4 cellular contexts compared by ENCODE assay signal in the genomic region with DNA sequence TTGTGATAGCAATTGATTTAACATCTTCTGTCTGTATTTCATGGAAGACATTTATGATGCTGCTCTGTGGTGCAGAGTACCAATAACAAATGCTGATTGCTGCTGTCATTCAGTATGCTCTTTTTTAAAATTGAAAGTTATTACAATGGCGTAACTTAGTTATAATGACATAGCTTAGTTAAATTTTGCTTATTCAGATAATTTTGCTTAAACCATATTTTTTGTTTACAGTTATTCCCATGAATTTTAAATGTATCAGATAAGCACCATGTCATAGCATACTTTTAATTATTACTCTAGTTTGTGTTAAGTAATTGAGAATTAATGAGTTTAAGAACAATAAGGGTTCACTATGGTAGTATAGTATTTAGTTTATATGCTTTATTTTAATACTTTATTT.
A peak's percentile ranks its signal among the peaks of the same experiment; 100 is the strongest.
TF ChIP-seq lines count a peak whose summit lies in the region.

No MANE protein-coding gene starts in this region.

TF ChIP-seq in A549, 52 proteins besides CTCF, POLR2A, EP300 and RAD21:
- TF ChIP-seq POLR2AphosphoS2 (conservative IDR thresholded peaks at IDR 0.05; ENCODE audit: low read length) (no peak), RARB (CRISPR knock-in tag; IDR thresholded peaks at IDR 0.05) (no peak), SMC3 (IDR thresholded peaks at IDR 0.05) (no peak), CEBPB (IDR thresholded peaks at IDR 0.05) (no peak), MAFK (IDR thresholded peaks at IDR 0.05; ENCODE audit: partially characterized antibody) (peak; percentile 28)
- TF ChIP-seq, protein P1, sequence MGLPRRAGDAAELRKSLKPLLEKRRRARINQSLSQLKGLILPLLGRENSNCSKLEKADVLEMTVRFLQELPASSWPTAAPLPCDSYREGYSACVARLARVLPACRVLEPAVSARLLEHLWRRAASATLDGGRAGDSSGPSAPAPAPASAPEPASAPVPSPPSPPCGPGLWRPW (IDR thresholded peaks at IDR 0.05) = no peak
- TF ChIP-seq, protein P2, sequence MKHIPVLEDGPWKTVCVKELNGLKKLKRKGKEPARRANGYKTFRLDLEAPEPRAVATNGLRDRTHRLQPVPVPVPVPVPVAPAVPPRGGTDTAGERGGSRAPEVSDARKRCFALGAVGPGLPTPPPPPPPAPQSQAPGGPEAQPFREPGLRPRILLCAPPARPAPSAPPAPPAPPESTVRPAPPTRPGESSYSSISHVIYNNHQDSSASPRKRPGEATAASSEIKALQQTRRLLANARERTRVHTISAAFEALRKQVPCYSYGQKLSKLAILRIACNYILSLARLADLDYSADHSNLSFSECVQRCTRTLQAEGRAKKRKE (CRISPR knock-in tag; IDR thresholded peaks at IDR 0.05; ENCODE audit: low read depth) = no peak
- TF ChIP-seq, protein P3, sequence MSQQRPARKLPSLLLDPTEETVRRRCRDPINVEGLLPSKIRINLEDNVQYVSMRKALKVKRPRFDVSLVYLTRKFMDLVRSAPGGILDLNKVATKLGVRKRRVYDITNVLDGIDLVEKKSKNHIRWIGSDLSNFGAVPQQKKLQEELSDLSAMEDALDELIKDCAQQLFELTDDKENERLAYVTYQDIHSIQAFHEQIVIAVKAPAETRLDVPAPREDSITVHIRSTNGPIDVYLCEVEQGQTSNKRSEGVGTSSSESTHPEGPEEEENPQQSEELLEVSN (IDR thresholded peaks at IDR 0.05; ENCODE audit: borderline replicate concordance, low read depth) = no peak
- TF ChIP-seq, protein P4, sequence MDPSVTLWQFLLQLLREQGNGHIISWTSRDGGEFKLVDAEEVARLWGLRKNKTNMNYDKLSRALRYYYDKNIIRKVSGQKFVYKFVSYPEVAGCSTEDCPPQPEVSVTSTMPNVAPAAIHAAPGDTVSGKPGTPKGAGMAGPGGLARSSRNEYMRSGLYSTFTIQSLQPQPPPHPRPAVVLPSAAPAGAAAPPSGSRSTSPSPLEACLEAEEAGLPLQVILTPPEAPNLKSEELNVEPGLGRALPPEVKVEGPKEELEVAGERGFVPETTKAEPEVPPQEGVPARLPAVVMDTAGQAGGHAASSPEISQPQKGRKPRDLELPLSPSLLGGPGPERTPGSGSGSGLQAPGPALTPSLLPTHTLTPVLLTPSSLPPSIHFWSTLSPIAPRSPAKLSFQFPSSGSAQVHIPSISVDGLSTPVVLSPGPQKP (IDR thresholded peaks at IDR 0.05; ENCODE audit: low read depth, low read length) = no peak

TF ChIP-seq in IMR-90, 13 proteins besides CTCF, POLR2A, EP300 and RAD21:
- TF ChIP-seq RFX5 (IDR thresholded peaks at IDR 0.05; ENCODE audit: low read depth, low read length) (no peak), MAFK (IDR thresholded peaks at IDR 0.05; ENCODE audit: low read depth, low read length) (0 out of 2 replicates have a peak, but pooled peaks have one; percentile 16)
- TF ChIP-seq, protein P4 (IDR thresholded peaks at IDR 0.05; ENCODE audit: borderline replicate concordance, low read depth, low read length) = no peak
TF ChIP-seq in IMR-90: peak in this region for 1.

TF ChIP-seq in K562, 482 proteins besides CTCF, POLR2A, EP300 and RAD21:
- no peak for TF ChIP-seq TAF15 (IDR thresholded peaks at IDR 0.05; ENCODE audit: low read depth, low read length)
- no peak for TF ChIP-seq PTRF (tag; IDR thresholded peaks at IDR 0.05)
- peak; percentile 76 for TF ChIP-seq ZNF316 (IDR thresholded peaks at IDR 0.05)
- TF ChIP-seq, protein P5, sequence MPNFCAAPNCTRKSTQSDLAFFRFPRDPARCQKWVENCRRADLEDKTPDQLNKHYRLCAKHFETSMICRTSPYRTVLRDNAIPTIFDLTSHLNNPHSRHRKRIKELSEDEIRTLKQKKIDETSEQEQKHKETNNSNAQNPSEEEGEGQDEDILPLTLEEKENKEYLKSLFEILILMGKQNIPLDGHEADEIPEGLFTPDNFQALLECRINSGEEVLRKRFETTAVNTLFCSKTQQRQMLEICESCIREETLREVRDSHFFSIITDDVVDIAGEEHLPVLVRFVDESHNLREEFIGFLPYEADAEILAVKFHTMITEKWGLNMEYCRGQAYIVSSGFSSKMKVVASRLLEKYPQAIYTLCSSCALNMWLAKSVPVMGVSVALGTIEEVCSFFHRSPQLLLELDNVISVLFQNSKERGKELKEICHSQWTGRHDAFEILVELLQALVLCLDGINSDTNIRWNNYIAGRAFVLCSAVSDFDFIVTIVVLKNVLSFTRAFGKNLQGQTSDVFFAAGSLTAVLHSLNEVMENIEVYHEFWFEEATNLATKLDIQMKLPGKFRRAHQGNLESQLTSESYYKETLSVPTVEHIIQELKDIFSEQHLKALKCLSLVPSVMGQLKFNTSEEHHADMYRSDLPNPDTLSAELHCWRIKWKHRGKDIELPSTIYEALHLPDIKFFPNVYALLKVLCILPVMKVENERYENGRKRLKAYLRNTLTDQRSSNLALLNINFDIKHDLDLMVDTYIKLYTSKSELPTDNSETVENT (CRISPR knock-in tag; IDR thresholded peaks at IDR 0.05) = no peak
- TF ChIP-seq C11orf30 (IDR thresholded peaks at IDR 0.05; ENCODE audit: low read depth) = peak; percentile 62
TF ChIP-seq in K562: peak in this region for 2.

TF ChIP-seq in HEK293T, 16 proteins besides CTCF, POLR2A, EP300 and RAD21:
- TF ChIP-seq HDGF (IDR thresholded peaks at IDR 0.05; ENCODE audit: borderline replicate concordance) (no peak), ELF4 (IDR thresholded peaks at IDR 0.05) (no peak), TARDBP (IDR thresholded peaks at IDR 0.05) (no peak), FOXM1 (IDR thresholded peaks at IDR 0.05; ENCODE audit: borderline replicate concordance) (no peak), SUZ12 (IDR thresholded peaks at IDR 0.05) (no peak), ZNF384 (IDR thresholded peaks at IDR 0.05) (no peak), L3MBTL2 (conservative IDR thresholded peaks at IDR 0.05) (no peak), LEF1 (IDR thresholded peaks at IDR 0.05; ENCODE audit: borderline replicate concordance) (no peak), CTBP1 (IDR thresholded peaks at IDR 0.05; ENCODE audit: borderline replicate concordance) (no peak), FOXK2 (IDR thresholded peaks at IDR 0.05) (no peak), ARNT (IDR thresholded peaks at IDR 0.05) (no peak), BHLHE40 (IDR thresholded peaks at IDR 0.05; ENCODE audit: borderline replicate concordance) (no peak), SP1 (IDR thresholded peaks at IDR 0.05) (no peak)
- TF ChIP-seq, protein P6, sequence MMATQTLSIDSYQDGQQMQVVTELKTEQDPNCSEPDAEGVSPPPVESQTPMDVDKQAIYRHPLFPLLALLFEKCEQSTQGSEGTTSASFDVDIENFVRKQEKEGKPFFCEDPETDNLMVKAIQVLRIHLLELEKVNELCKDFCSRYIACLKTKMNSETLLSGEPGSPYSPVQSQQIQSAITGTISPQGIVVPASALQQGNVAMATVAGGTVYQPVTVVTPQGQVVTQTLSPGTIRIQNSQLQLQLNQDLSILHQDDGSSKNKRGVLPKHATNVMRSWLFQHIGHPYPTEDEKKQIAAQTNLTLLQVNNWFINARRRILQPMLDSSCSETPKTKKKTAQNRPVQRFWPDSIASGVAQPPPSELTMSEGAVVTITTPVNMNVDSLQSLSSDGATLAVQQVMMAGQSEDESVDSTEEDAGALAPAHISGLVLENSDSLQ (IDR thresholded peaks at IDR 0.05) = no peak
